In the genomic region with DNA sequence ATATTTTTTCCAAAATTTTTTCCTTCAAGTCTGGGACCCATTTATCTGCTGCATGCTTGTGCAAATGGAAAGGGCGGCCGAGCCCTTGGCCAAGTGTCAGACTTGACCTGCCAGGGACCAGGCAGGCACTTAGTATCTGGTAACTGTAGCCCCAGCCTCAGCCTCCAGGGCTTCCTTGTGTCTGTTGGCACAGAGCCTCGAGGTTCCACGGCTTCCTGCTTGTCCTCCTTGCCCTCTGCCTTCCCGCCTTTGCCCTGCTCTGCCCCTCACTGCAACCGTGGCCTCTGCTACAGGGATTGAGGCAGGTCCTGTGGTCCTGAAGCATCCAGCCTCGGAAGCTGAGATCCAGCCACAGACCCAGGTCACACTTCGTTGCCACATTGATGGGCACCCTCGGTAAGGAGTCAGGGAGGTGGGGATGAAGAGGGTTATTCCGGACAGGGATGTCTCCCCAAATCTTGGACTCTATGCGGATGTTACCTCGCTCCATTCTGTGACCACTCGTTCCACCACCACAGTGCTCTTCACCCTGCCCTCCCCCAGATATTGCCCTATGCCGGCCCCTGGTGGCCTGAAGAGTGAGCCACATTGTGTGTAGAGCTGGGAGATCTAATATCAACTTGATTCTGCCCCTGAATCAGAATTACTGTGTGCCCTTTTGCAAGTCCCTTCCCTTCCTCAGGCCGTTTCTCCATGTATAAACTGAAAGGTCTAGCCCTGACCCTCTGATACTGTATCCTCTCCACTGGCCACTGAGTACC, we compare ENCODE assay signal across 8 cellular contexts. TPM values are rescaled to one million over a fixed set of nuclear protein-coding genes. Genes with fewer than 3 reads are reported as not detected.
DNase-seq lines count a peak whose midpoint lies in the region; FAIRE-seq and TF ChIP-seq lines count a peak whose summit lies in the region.

No MANE protein-coding gene starts in this region.

- H3K9me3 ChIP-seq in A673 (ENCODE audit: low read depth, low read length, poor library complexity, severe bottlenecking) (no peaks in the 10 kb centered on the region), SK-N-SH (no peaks in the 10 kb centered on the region), skeletal muscle satellite cell (replicated peaks; ENCODE audit: low read length) (no peaks in the 10 kb centered on the region)

- no peak overlapping the region for H3K27ac ChIP-seq in A673 (ENCODE audit: low read depth, low read length, poor library complexity, severe bottlenecking)
- peak overlapping the region; percentile 75 to 99 for H3K27ac ChIP-seq in SK-N-SH (ENCODE audit: low read depth in 2 of 2, low read length in 1 of 2)

- BruUV-seq in A673 (replicated peaks; lab: Mats Ljungman, UMichigan), result no TSS peak

- TF ChIP-seq RAD21 in SK-N-SH (IDR thresholded peaks at IDR 0.05; ENCODE audit: low read length), result peak; percentile 90

- in situ Hi-C loops in GM13977 (cut with MboI; ENCODE audit: low pct_unique_long_range_greater_than_20kb, low sequenced_read_pairs, unreplicated experiment), result no loop called here

- CTCF ChIA-PET in A673 (lab: Charles Lee), result no interaction called here
- CTCF ChIA-PET in SK-N-SH (lab: Yijun Ruan, JAX), result interaction anchor here (0.6 to 4.6 kb wide), 27 partner anchors 9 to 229 kb away, joined by 3 to 56 read pairs (median 5); a partner anchor contains a TSS

- H2AFZ ChIP-seq in SK-N-SH (ENCODE audit: low read depth), result no peak overlapping the region

- TF ChIP-seq CTCF in A673 (conservative IDR thresholded peaks at IDR 0.05; ENCODE audit: low read depth, low read length) (peak; percentile 39), GM13977 (IDR thresholded peaks at IDR 0.05; ENCODE audit: extremely low read depth, insufficient read depth, missing control alignments) (peak; percentile 45), SK-N-SH (IDR thresholded peaks at IDR 0.05) (peak; percentile 75), fibroblast of pulmonary artery (IDR thresholded peaks at IDR 0.05; ENCODE audit: low read length, missing control alignments) (peak; percentile 83)

- POLR2A ChIA-PET in A673 (lab: Charles Lee; ENCODE audit: low non-redundant PET) (no interaction called here), SK-N-SH (lab: Yijun Ruan, JAX) (interaction anchor here (0.6 to 1.6 kb wide), 2 partner anchors 53 to 187 kb away, joined by 4 read pairs; a partner anchor contains a TSS)

- H3K36me3 ChIP-seq in A673 (ENCODE audit: insufficient read depth, low read length, poor library complexity, severe bottlenecking), result peaks cover 5% of the 10 kb centered on the region
- peaks cover 13 to 14% of the 10 kb centered on the region in 2 experiments for H3K36me3 ChIP-seq in SK-N-SH (replicated peaks in 1 of 2; ENCODE audit: control insufficient read depth in 1 of 2, insufficient read depth in 2 of 2, low read length in 1 of 2)
- no peaks in the 10 kb centered on the region for H3K36me3 ChIP-seq in skeletal muscle satellite cell (ENCODE audit: insufficient read depth, low read length)

- H3K27me3 ChIP-seq in A673 (replicated peaks; ENCODE audit: insufficient read depth, low read depth, low read length, poor library complexity) (no peaks in the 10 kb centered on the region), SK-N-SH (ENCODE audit: insufficient read depth) (no peaks in the 10 kb centered on the region), skeletal muscle satellite cell (ENCODE audit: control insufficient read depth, insufficient read depth, low read length) (no peaks in the 10 kb centered on the region)

- H3K9me2 ChIP-seq in SK-N-SH, result no peaks in the 10 kb centered on the region

- H3K4me2 ChIP-seq in SK-N-SH, result 0 out of 2 replicates have a peak overlapping the region, but pooled peaks have one; percentile 18
- peak overlapping the region; percentile 24 for H3K4me2 ChIP-seq in skeletal muscle satellite cell (ENCODE audit: low read length)

- no peak for TF ChIP-seq EP300 in SK-N-SH (IDR thresholded peaks at IDR 0.05; ENCODE audit: borderline replicate concordance in 1 of 2, low read depth in 1 of 2, low read length in 1 of 2)

- peaks cover 5% of the 10 kb centered on the region for H3F3A ChIP-seq in SK-N-SH (replicated peaks; ENCODE audit: insufficient read depth)

- FAIRE-seq in GM19239 (lab: Jason Lieb, UNC), result no peak

- 49% methylated on average over 12 of the region's 15 CpGs for WGBS in SK-N-SH (ENCODE audit: low lambda C conversion rate)

- no peak overlapping the region for H3K4me3 ChIP-seq in A673 (ENCODE audit: low read depth, low read length, poor library complexity, severe bottlenecking)
- no peak overlapping the region for H3K4me3 ChIP-seq in SK-N-SH (ENCODE audit: low read depth in 2 of 2, low read length in 1 of 2)
- H3K4me3 ChIP-seq in fibroblast of pulmonary artery (replicated peaks; ENCODE audit: low read depth, low read length), result no peak overlapping the region
- no peak overlapping the region for H3K4me3 ChIP-seq in skeletal muscle satellite cell (ENCODE audit: low read length)

- intact Hi-C loops in A673 (cut with micrococcal nuclease; ENCODE audit: unreplicated experiment), result no loop called here

- H3K4me1 ChIP-seq in A673 (ENCODE audit: insufficient read depth, low read length, poor library complexity, severe bottlenecking) (no peaks in the 10 kb centered on the region), SK-N-SH (ENCODE audit: control insufficient read depth in 1 of 2, insufficient read depth in 2 of 2, low read depth in 1 of 2, low read length in 1 of 2) (peaks cover 25 to 38% of the 10 kb centered on the region in 2 experiments; a peak in 3 of 4 replicates), skeletal muscle satellite cell (ENCODE audit: control insufficient read depth, insufficient read depth, low read length) (peaks cover 31% of the 10 kb centered on the region)

- H3K9ac ChIP-seq in SK-N-SH (no peak overlapping the region), skeletal muscle satellite cell (ENCODE audit: low read depth, low read length) (no peak overlapping the region)

- DNase-seq in A673 (ENCODE audit: low spot score) (peak; percentile 36), GM13977 (ENCODE audit: low spot score) (peak; percentile 57), SK-N-SH (peak; percentile 84), fibroblast of pulmonary artery (ENCODE audit: low read depth) (peak; percentile 58), T1000 (lab: John Stamatoyannopoulos, UW) (no peak), GM19239 (ENCODE audit: insufficient read length, low spot score) (no peak)
- DNase-seq in stimulated activated CD4-positive, alpha-beta T cell treated with anti-CD3 and anti-CD28 coated beads, Interleukin-15, amount 100 ng/mL, for 24 hours, result no peak

- no peaks in the 10 kb centered on the region for H4K20me1 ChIP-seq in SK-N-SH (ENCODE audit: insufficient read depth)

- H3K79me2 ChIP-seq in SK-N-SH (ENCODE audit: insufficient read depth), result peaks cover 31% of the 10 kb centered on the region

TF ChIP-seq in SK-N-SH, 30 proteins besides CTCF, POLR2A, EP300 and RAD21:
- no peak for TF ChIP-seq TAF1 (IDR thresholded peaks at IDR 0.05; ENCODE audit: borderline replicate concordance, low read depth, low read length)
- no peak for TF ChIP-seq SIN3A (IDR thresholded peaks at IDR 0.05; ENCODE audit: borderline replicate concordance, low read depth, low read length)
- TF ChIP-seq, protein P1, sequence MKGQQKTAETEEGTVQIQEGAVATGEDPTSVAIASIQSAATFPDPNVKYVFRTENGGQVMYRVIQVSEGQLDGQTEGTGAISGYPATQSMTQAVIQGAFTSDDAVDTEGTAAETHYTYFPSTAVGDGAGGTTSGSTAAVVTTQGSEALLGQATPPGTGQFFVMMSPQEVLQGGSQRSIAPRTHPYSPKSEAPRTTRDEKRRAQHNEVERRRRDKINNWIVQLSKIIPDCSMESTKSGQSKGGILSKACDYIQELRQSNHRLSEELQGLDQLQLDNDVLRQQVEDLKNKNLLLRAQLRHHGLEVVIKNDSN (IDR thresholded peaks at IDR 0.05; ENCODE audit: borderline replicate concordance, low read depth), result no peak
- no peak for TF ChIP-seq RFX5 (IDR thresholded peaks at IDR 0.05; ENCODE audit: low read length)
- TF ChIP-seq SMC3 (IDR thresholded peaks at IDR 0.05; ENCODE audit: low read depth, low read length), result peak; percentile 92
- no peak for TF ChIP-seq RXRA (IDR thresholded peaks at IDR 0.05; ENCODE audit: borderline replicate concordance, low read depth)
- TF ChIP-seq FOXM1 (IDR thresholded peaks at IDR 0.05; ENCODE audit: low read depth), result no peak

RNA-seq across cellular contexts. Expression of a gene that starts 41.5 kb away (rescaled TPM):
- total RNA-seq in A673 (2021), result 28.7 and 33.2 TPM in 2 replicates
- polyA plus RNA-seq in SK-N-SH (2012; rRNA removed), result 31.7 and 33.8 TPM in 2 replicates
- 19.6 and 25.8 TPM in 2 replicates for polyA plus RNA-seq in SK-N-SH (2012; cell fraction: cytosol; rRNA removed)
- polyA plus RNA-seq in SK-N-SH (2012; cell fraction: nucleus; rRNA removed), result 31.2 and 32.7 TPM in 2 replicates
- total RNA-seq in skeletal muscle satellite cell (2012; rRNA removed), result 15.7 and 16.4 TPM in 2 replicates

RNA-seq across cellular contexts. Expression of a gene that starts 52.4 kb away (rescaled TPM):
- total RNA-seq in A673 (2021), result 38.7 and 50.7 TPM in 2 replicates
- 36.8 and 37.7 TPM in 2 replicates for polyA plus RNA-seq in SK-N-SH (2012; rRNA removed)
- 13.6 and 15.6 TPM in 2 replicates for polyA plus RNA-seq in SK-N-SH (2012; cell fraction: cytosol; rRNA removed)
- polyA plus RNA-seq in SK-N-SH (2012; cell fraction: nucleus; rRNA removed), result 241 and 294 TPM in 2 replicates
- 12.0 and 13.9 TPM in 2 replicates for total RNA-seq in skeletal muscle satellite cell (2012; rRNA removed)

RNA-seq across cellular contexts. Expression of a gene that starts 53.5 kb away (rescaled TPM):
- total RNA-seq in A673 (2021), result 84.5 and 95.8 TPM in 2 replicates
- 93.7 and 105 TPM in 2 replicates for polyA plus RNA-seq in SK-N-SH (2012; rRNA removed)
- polyA plus RNA-seq in SK-N-SH (2012; cell fraction: cytosol; rRNA removed), result 54.5 and 77.5 TPM in 2 replicates
- polyA plus RNA-seq in SK-N-SH (2012; cell fraction: nucleus; rRNA removed), result 207 and 220 TPM in 2 replicates
- total RNA-seq in skeletal muscle satellite cell (2012; rRNA removed), result 17.0 and 20.1 TPM in 2 replicates

Comparison
In these comparisons a context has a peak if more than half of its experiments do, and no peak if none do; other contexts are left out.
1. DNase-seq: peak in A673 (single experiment), GM13977 (single experiment), SK-N-SH (single experiment) and fibroblast of pulmonary artery (single experiment); none in T1000 (single experiment), stimulated activated CD4-positive, alpha-beta T cell treated with anti-CD3 and anti-CD28 coated beads, Interleukin-15, amount 100 ng/mL, for 24 hours (single experiment) and GM19239 (single experiment).
2. Peak in every context shown above with its lines, with median percentiles within 50 percentile points of each other: CTCF ChIP-seq.